Comparison of ENCODE assay signal across 2 cellular contexts in the genomic region with DNA sequence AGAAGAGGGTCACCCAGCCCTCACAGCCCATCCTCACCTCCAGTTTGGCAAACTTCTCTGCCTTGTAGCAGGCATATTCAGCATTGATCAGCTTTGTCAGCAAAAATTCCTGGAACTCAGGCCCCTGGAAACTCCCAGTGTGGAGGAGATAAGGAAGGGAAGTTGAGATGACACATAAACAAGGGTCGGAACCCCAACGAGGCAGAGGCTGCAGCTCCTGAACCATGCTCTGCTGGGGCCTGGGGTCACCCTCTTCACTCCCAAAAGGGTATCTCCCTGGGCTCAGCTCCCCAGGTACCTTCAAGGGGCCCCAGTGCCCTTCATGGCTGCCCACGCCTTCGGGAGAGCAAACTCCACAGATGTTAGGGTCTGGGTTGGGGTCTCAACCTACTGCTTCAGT.
TF ChIP-seq lines count a peak whose summit lies in the region.

No MANE protein-coding gene starts in this region.

TF ChIP-seq in HepG2, 621 proteins besides CTCF, POLR2A, EP300 and RAD21:
- no peak for TF ChIP-seq AKAP8 (CRISPR knock-in tag; IDR thresholded peaks at IDR 0.05)
- TF ChIP-seq ELK4 (CRISPR knock-in tag; IDR thresholded peaks at IDR 0.05; ENCODE audit: borderline replicate concordance) = no peak
- no peak for TF ChIP-seq SALL2 (CRISPR knock-in tag; IDR thresholded peaks at IDR 0.05)
- peak; percentile 66 for TF ChIP-seq MAFF (IDR thresholded peaks at IDR 0.05; ENCODE audit: low read depth, low read length)
- TF ChIP-seq, protein P1, sequence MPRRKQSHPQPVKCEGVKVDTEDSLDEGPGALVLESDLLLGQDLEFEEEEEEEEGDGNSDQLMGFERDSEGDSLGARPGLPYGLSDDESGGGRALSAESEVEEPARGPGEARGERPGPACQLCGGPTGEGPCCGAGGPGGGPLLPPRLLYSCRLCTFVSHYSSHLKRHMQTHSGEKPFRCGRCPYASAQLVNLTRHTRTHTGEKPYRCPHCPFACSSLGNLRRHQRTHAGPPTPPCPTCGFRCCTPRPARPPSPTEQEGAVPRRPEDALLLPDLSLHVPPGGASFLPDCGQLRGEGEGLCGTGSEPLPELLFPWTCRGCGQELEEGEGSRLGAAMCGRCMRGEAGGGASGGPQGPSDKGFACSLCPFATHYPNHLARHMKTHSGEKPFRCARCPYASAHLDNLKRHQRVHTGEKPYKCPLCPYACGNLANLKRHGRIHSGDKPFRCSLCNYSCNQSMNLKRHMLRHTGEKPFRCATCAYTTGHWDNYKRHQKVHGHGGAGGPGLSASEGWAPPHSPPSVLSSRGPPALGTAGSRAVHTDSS (CRISPR knock-in tag; conservative IDR thresholded peaks at IDR 0.05) = no peak
- no peak for TF ChIP-seq MXI1 (IDR thresholded peaks at IDR 0.05; ENCODE audit: borderline replicate concordance, low read depth, low read length)
- peak; percentile 65 to 74 for TF ChIP-seq MAFK (conservative IDR thresholded peaks at IDR 0.05 in 1 of 2, IDR thresholded peaks at IDR 0.05 in 1 of 2; ENCODE audit: low read length in 2 of 2)
TF ChIP-seq in HepG2: peak in this region for 2.

TF ChIP-seq in K562, 482 proteins besides CTCF, POLR2A, EP300 and RAD21 (continues in another document):
- TF ChIP-seq CCAR2 (IDR thresholded peaks at IDR 0.05; ENCODE audit: low read depth, low read length) (no peak), HMG20A (CRISPR knock-in tag; conservative IDR thresholded peaks at IDR 0.05) (no peak), SMAD3 (CRISPR knock-in tag; conservative IDR thresholded peaks at IDR 0.05) (no peak), MEF2A (IDR thresholded peaks at IDR 0.05; ENCODE audit: control insufficient read depth, low read depth, low read length) (no peak), MCM5 (IDR thresholded peaks at IDR 0.05; ENCODE audit: low read depth) (no peak), U2AF1 (optimal IDR thresholded peaks at IDR 0.05; ENCODE audit: low read depth, low read length) (no peak), ELK1 (CRISPR knock-in tag; IDR thresholded peaks at IDR 0.05) (no peak), STAT5A (IDR thresholded peaks at IDR 0.05; ENCODE audit: borderline replicate concordance, low read length) (peak; percentile 40; the same call in 1 of the 2 replicates), ZFP1 (CRISPR knock-in tag; IDR thresholded peaks at IDR 0.05) (no peak), ZNF583 (CRISPR knock-in tag; IDR thresholded peaks at IDR 0.05) (peak; percentile 8; the same call in 1 of the 2 replicates), MIER1 (IDR thresholded peaks at IDR 0.05; ENCODE audit: low read depth) (no peak), CBFA2T3 (IDR thresholded peaks at IDR 0.05) (peak; percentile 54), SP1 (CRISPR knock-in tag; IDR thresholded peaks at IDR 0.05) (no peak), NEUROD1 (IDR thresholded peaks at IDR 0.05; ENCODE audit: borderline replicate concordance, low read depth, low read length, partially characterized antibody) (no peak), HBP1 (CRISPR knock-in tag; IDR thresholded peaks at IDR 0.05) (no peak), ZNF644 (tag; IDR thresholded peaks at IDR 0.05; ENCODE audit: low read depth) (no peak), PHF21A (IDR thresholded peaks at IDR 0.05; ENCODE audit: borderline replicate concordance, low read depth) (no peak), NUFIP1 (IDR thresholded peaks at IDR 0.05; ENCODE audit: partially characterized antibody) (no peak), RNF2 (IDR thresholded peaks at IDR 0.05) (no peak), SMARCC2 (IDR thresholded peaks at IDR 0.05; ENCODE audit: low read depth) (no peak), SRSF7 (optimal IDR thresholded peaks at IDR 0.05; ENCODE audit: low read depth, low read length) (no peak), MAFG (tag; conservative IDR thresholded peaks at IDR 0.05) (peak; percentile 93), EGR1 (conservative IDR thresholded peaks at IDR 0.05) (no peak), ZSCAN29 (IDR thresholded peaks at IDR 0.05) (no peak), ZNF316 (IDR thresholded peaks at IDR 0.05) (peak; percentile 99), GATAD2A (IDR thresholded peaks at IDR 0.05) (0 out of 2 replicates have a peak, but pooled peaks have one; percentile 50), CBX2 (IDR thresholded peaks at IDR 0.05; ENCODE audit: insufficient read depth, low read length, poor library complexity, severe bottlenecking) (no peak), USF2 (CRISPR knock-in tag; IDR thresholded peaks at IDR 0.05) (no peak), PYGO2 (tag; IDR thresholded peaks at IDR 0.05) (no peak), MAZ (CRISPR knock-in tag; conservative IDR thresholded peaks at IDR 0.05 in 1 of 2, IDR thresholded peaks at IDR 0.05 in 1 of 2) (no peak; a peak in 1 of 4 replicates), NR3C1 (CRISPR knock-in tag; IDR thresholded peaks at IDR 0.05) (no peak), FOSL1 (tag; conservative IDR thresholded peaks at IDR 0.05) (peak; percentile 63), KHSRP (IDR thresholded peaks at IDR 0.05) (no peak), TRIM24 (IDR thresholded peaks at IDR 0.05) (no peak; a peak in 1 of 4 replicates), TEAD2 (tag; IDR thresholded peaks at IDR 0.05) (no peak), NCOA2 (IDR thresholded peaks at IDR 0.05; ENCODE audit: partially characterized antibody in 2 of 2) (no peak), ZNF717 (CRISPR knock-in tag; IDR thresholded peaks at IDR 0.05) (no peak), SNIP1 (IDR thresholded peaks at IDR 0.05; ENCODE audit: low read depth) (no peak), TCF7 (IDR thresholded peaks at IDR 0.05; ENCODE audit: borderline replicate concordance) (no peak), ILF3 (IDR thresholded peaks at IDR 0.05; ENCODE audit: borderline replicate concordance) (no peak), CEBPB (tag; IDR thresholded peaks at IDR 0.05) (no peak), CHD1 (IDR thresholded peaks at IDR 0.05; ENCODE audit: low read length) (no peak), THRB (CRISPR knock-in tag; conservative IDR thresholded peaks at IDR 0.05) (no peak), TCF3 (CRISPR knock-in tag; IDR thresholded peaks at IDR 0.05) (peak; percentile 74), TOE1 (IDR thresholded peaks at IDR 0.05; ENCODE audit: borderline replicate concordance) (no peak), TOE1 (CRISPR knock-in tag; IDR thresholded peaks at IDR 0.05; ENCODE audit: borderline replicate concordance, low read depth) (no peak), SMAD1 (IDR thresholded peaks at IDR 0.05; ENCODE audit: low read depth, low read length, partially characterized antibody) (no peak), HLTF (IDR thresholded peaks at IDR 0.05) (no peak), OTX1 (CRISPR knock-in tag; IDR thresholded peaks at IDR 0.05) (no peak), PHB2 (IDR thresholded peaks at IDR 0.05; ENCODE audit: low read depth) (no peak), NR2C1 (IDR thresholded peaks at IDR 0.05) (no peak), NR2C1 (tag; IDR thresholded peaks at IDR 0.05) (0 out of 2 replicates have a peak, but pooled peaks have one; percentile 13), ZNF384 (IDR thresholded peaks at IDR 0.05; ENCODE audit: low read depth, low read length) (no peak), NFIC (IDR thresholded peaks at IDR 0.05) (0 out of 2 replicates have a peak, but pooled peaks have one; percentile 12)
- TF ChIP-seq, protein P2, sequence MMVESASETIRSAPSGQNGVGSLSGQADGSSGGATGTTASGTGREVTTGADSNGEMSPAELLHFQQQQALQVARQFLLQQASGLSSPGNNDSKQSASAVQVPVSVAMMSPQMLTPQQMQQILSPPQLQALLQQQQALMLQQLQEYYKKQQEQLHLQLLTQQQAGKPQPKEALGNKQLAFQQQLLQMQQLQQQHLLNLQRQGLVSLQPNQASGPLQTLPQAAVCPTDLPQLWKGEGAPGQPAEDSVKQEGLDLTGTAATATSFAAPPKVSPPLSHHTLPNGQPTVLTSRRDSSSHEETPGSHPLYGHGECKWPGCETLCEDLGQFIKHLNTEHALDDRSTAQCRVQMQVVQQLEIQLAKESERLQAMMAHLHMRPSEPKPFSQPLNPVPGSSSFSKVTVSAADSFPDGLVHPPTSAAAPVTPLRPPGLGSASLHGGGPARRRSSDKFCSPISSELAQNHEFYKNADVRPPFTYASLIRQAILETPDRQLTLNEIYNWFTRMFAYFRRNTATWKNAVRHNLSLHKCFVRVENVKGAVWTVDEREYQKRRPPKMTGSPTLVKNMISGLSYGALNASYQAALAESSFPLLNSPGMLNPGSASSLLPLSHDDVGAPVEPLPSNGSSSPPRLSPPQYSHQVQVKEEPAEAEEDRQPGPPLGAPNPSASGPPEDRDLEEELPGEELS (CRISPR knock-in tag; IDR thresholded peaks at IDR 0.05; ENCODE audit: borderline replicate concordance) = no peak
- TF ChIP-seq, protein P3, sequence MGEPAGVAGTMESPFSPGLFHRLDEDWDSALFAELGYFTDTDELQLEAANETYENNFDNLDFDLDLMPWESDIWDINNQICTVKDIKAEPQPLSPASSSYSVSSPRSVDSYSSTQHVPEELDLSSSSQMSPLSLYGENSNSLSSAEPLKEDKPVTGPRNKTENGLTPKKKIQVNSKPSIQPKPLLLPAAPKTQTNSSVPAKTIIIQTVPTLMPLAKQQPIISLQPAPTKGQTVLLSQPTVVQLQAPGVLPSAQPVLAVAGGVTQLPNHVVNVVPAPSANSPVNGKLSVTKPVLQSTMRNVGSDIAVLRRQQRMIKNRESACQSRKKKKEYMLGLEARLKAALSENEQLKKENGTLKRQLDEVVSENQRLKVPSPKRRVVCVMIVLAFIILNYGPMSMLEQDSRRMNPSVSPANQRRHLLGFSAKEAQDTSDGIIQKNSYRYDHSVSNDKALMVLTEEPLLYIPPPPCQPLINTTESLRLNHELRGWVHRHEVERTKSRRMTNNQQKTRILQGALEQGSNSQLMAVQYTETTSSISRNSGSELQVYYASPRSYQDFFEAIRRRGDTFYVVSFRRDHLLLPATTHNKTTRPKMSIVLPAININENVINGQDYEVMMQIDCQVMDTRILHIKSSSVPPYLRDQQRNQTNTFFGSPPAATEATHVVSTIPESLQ (CRISPR knock-in tag; IDR thresholded peaks at IDR 0.05) = no peak
- TF ChIP-seq, protein P4, sequence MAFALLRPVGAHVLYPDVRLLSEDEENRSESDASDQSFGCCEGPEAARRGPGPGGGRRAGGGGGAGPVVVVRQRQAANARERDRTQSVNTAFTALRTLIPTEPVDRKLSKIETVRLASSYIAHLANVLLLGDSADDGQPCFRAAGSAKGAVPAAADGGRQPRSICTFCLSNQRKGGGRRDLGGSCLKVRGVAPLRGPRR (CRISPR knock-in tag; IDR thresholded peaks at IDR 0.05) = no peak
- TF ChIP-seq, protein P5, sequence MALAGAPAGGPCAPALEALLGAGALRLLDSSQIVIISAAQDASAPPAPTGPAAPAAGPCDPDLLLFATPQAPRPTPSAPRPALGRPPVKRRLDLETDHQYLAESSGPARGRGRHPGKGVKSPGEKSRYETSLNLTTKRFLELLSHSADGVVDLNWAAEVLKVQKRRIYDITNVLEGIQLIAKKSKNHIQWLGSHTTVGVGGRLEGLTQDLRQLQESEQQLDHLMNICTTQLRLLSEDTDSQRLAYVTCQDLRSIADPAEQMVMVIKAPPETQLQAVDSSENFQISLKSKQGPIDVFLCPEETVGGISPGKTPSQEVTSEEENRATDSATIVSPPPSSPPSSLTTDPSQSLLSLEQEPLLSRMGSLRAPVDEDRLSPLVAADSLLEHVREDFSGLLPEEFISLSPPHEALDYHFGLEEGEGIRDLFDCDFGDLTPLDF (CRISPR knock-in tag; IDR thresholded peaks at IDR 0.05) = no peak
